Comparison of ENCODE assay signal across 11 cellular contexts in the genomic region with DNA sequence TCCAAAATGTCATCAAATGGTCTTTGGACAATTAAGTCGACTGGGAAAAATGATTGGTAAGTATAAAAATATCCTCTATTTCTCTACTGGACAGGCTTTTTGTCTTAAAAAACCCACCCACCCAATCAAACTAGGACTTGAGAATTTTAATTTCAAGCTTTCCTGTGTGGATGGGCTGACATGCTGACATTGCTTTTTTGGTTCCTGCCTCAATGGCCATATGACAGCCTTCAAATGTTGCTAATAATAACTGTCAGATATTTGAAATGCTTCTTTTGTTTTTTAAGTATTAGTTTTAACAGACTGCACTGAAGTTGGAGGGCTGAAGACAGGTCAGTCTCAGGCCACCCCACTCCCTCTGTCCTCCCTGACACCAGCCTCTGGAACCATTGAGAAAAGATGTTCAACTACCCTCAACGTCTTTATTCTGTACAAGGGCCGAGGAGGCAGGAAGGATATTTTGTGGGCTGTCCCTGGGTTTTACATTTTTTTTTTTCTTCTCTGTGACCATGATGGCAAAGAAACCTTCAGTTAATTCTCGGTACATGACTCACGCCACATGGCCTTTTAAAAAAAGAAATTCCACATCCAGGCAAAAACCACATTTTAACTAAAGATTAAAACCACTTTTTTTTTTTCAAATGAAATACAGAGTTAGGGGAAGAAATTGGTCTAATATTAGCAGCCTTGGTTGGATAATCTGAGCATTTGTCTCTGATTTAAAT.
DNase-seq lines count a peak whose midpoint lies in the region; ATAC-seq and TF ChIP-seq lines count a peak whose summit lies in the region.
"Had no signal": no experiment of that assay in that cellular context is flagged by ENCODE, and none has a peak within 500 bp of the region (broad histone marks: within the 10 kb centered on the region; RNA-seq: fewer than 3 reads in every experiment).

No MANE protein-coding gene starts in this region.

- peak overlapping the region; percentile 24 for H3K27ac ChIP-seq in PC-3 (ENCODE audit: low read length)
- H3K27ac ChIP-seq in CD8-positive, alpha-beta memory T cell (ENCODE audit: low read depth, low read length), result no peak overlapping the region
- H3K27ac ChIP-seq: WERI-Rb-1 had no signal

- intact Hi-C loops in PC-3 (cut with micrococcal nuclease), result no loop called here

- CTCF ChIA-PET in PC-3 (lab: Charles Lee), result no interaction called here
- CTCF ChIA-PET in CD8-positive, alpha-beta memory T cell (lab: Charles Lee), result interaction anchor here (1.0 kb wide), 1 partner anchor 17 kb away, joined by 4 read pairs; no protein-coding TSS in a partner anchor

- H3K4me1 Mint-ChIP-seq in chondrocyte (ENCODE audit: low read depth), result peaks cover 26% of the 10 kb centered on the region
- H3K4me1 Mint-ChIP-seq in CD8-positive, alpha-beta memory T cell, result peaks cover 2 to 13% (median 11%) of the 10 kb centered on the region in 3 donors

- no peaks in the 10 kb centered on the region for H3K79me2 ChIP-seq in PC-3 (ENCODE audit: low read length)

- no peaks in the 10 kb centered on the region for H4K20me1 ChIP-seq in PC-3 (ENCODE audit: low read length)

- no peaks in the 10 kb centered on the region for H3K27me3 ChIP-seq in PC-3 (ENCODE audit: low read length)
- H3K27me3 ChIP-seq in CD8-positive, alpha-beta memory T cell (ENCODE audit: insufficient read depth, low read length, poor library complexity, severe bottlenecking), result no peaks in the 10 kb centered on the region
- H3K27me3 ChIP-seq: heart right ventricle had no signal

- BruUV-seq in PC-3 (replicated peaks; lab: Mats Ljungman, UMichigan), result no TSS peak

- H3K9me2 ChIP-seq in PC-3 (replicated peaks; ENCODE audit: low read length), result no peaks in the 10 kb centered on the region

- no peak overlapping the region for H3K9ac ChIP-seq in PC-3 (ENCODE audit: low read length)

- TF ChIP-seq CTCF in PC-3 (conservative IDR thresholded peaks at IDR 0.05; ENCODE audit: low read depth, low read length), result no peak
- no peak for TF ChIP-seq CTCF in chondrocyte (IDR thresholded peaks at IDR 0.05)
- TF ChIP-seq CTCF in retinal pigment epithelial cell (conservative IDR thresholded peaks at IDR 0.05; ENCODE audit: low read depth, low read length), result no peak
- no peak for TF ChIP-seq CTCF in omental fat pad (IDR thresholded peaks at IDR 0.05)

- H3K4me3 Mint-ChIP-seq in chondrocyte (ENCODE audit: unreplicated experiment), result peak overlapping the region; percentile 13
- H3K4me3 Mint-ChIP-seq in CD8-positive, alpha-beta memory T cell, result no peak overlapping the region
- H3K4me3 Mint-ChIP-seq: naive thymus-derived CD8-positive, alpha-beta T cell had no signal

- no peak; the same call in 1 of the 2 replicates for ATAC-seq in PC-3
- ATAC-seq in omental fat pad (ENCODE audit: low FRiP score), result no peak
- ATAC-seq: naive thymus-derived CD8-positive, alpha-beta T cell had no signal

- H3K4me3 ChIP-seq in PC-3 (ENCODE audit: low read length), result no peak overlapping the region
- H3K4me3 ChIP-seq in retinal pigment epithelial cell (ENCODE audit: low read length), result no peak overlapping the region
- H3K4me3 ChIP-seq in CD8-positive, alpha-beta memory T cell (ENCODE audit: low read length), result no peak overlapping the region
- H3K4me3 ChIP-seq: heart right ventricle had no signal

- no peaks in the 10 kb centered on the region for H3K36me3 ChIP-seq in PC-3 (ENCODE audit: low read depth, low read length)
- no peaks in the 10 kb centered on the region for H3K36me3 ChIP-seq in CD8-positive, alpha-beta memory T cell (ENCODE audit: insufficient read depth, low read length)
- H3K36me3 ChIP-seq: heart right ventricle had no signal

- H3K4me1 ChIP-seq in PC-3 (ENCODE audit: insufficient read depth, low read length), result peaks cover 14% of the 10 kb centered on the region
- no peaks in the 10 kb centered on the region for H3K4me1 ChIP-seq in CD8-positive, alpha-beta memory T cell (ENCODE audit: insufficient read depth, low read length)

- H3K27me3 Mint-ChIP-seq in chondrocyte (ENCODE audit: low read depth), result no peaks in the 10 kb centered on the region
- H3K27me3 Mint-ChIP-seq in CD8-positive, alpha-beta memory T cell, result peaks cover 0 to 1% of the 10 kb centered on the region in 2 donors
- H3K27me3 Mint-ChIP-seq: naive thymus-derived CD8-positive, alpha-beta T cell had no signal

- H3K9me3 Mint-ChIP-seq in chondrocyte (ENCODE audit: low read depth), result no peaks in the 10 kb centered on the region
- no peaks in the 10 kb centered on the region for H3K9me3 Mint-ChIP-seq in CD8-positive, alpha-beta memory T cell

- peak overlapping the region; percentile 66 for H2AFZ ChIP-seq in PC-3 (ENCODE audit: low read length)

- no peaks in the 10 kb centered on the region for H3F3A ChIP-seq in PC-3 (ENCODE audit: low read length, unreplicated experiment)

- DNase-seq in GM04503 (ENCODE audit: low read depth) (peak; percentile 50), PC-3 (peak; percentile 45), chondrocyte (ENCODE audit: low spot score) (no peak), retinal pigment epithelial cell (ENCODE audit: low read depth) (peak; percentile 63), NCI-H1417 treated with DMSO at 0.1 percent for 48 hours (lab: John Stamatoyannopoulos, UW) (no peak), omental fat pad (ENCODE audit: low spot score) (no peak), SIG-M5 treated with dmso at 0.1 percent for 504 hours (lab: John Stamatoyannopoulos, UW; ENCODE audit: unreplicated experiment) (no peak)
- no peak for DNase-seq in CD8-positive, alpha-beta memory T cell
- DNase-seq: heart right ventricle; naive thymus-derived CD8-positive, alpha-beta T cell; WERI-Rb-1 had no signal

- peak overlapping the region; percentile 86 for H3K27ac Mint-ChIP-seq in chondrocyte (ENCODE audit: unreplicated experiment)
- no peak overlapping the region for H3K27ac Mint-ChIP-seq in CD8-positive, alpha-beta memory T cell

- peak overlapping the region; percentile 61 for H3K4me2 ChIP-seq in PC-3 (ENCODE audit: low read length)

- H3K36me3 Mint-ChIP-seq in chondrocyte (ENCODE audit: low read depth), result no peaks in the 10 kb centered on the region
- peaks cover 0 to 15% (median 0%) of the 10 kb centered on the region in 3 donors for H3K36me3 Mint-ChIP-seq in CD8-positive, alpha-beta memory T cell
- H3K36me3 Mint-ChIP-seq: naive thymus-derived CD8-positive, alpha-beta T cell had no signal

- H3K9me3 ChIP-seq in PC-3 (ENCODE audit: low read length), result no peaks in the 10 kb centered on the region
- H3K9me3 ChIP-seq in CD8-positive, alpha-beta memory T cell (ENCODE audit: low read length), result no peaks in the 10 kb centered on the region
- H3K9me3 ChIP-seq: heart right ventricle had no signal

- POLR2A ChIA-PET in PC-3 (lab: Charles Lee; ENCODE audit: unreplicated experiment), result no interaction called here
- POLR2A ChIA-PET in CD8-positive, alpha-beta memory T cell (lab: Charles Lee), result no interaction called here

Comparison
In these comparisons a context has a peak if more than half of its experiments do, and no peak if none do; other contexts are left out.
1. DNase-seq: peak in GM04503 (single experiment), PC-3 (single experiment) and retinal pigment epithelial cell (single experiment); none in chondrocyte (single experiment), NCI-H1417 treated with DMSO at 0.1 percent for 48 hours (single experiment), CD8-positive, alpha-beta memory T cell (0 of 5), omental fat pad (single experiment) and SIG-M5 treated with dmso at 0.1 percent for 504 hours (single experiment).